Comparison of ENCODE assay signal across 31 cellular contexts in the genomic region with DNA sequence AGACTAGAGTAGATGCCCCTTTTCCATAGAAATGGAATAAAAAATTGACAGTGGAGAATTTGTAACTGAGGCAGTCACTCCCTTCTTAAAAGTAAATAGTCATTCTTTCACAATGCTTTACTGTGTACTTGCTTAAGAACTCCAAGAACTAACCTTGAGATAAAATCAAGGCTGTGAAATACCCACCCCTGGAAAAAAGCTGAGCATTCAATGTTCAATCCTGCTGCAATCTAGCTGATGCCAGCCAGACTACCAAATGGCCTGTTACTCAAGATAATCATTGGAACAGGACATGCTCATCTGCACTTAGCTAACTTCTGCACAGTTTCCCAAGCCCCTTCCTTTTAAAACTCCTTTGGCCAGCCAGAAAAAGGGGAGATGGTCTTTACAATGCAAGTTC.
"Had no signal": no experiment of that assay in that cellular context is flagged by ENCODE, and none has a peak within 500 bp of the region (broad histone marks: within the 10 kb centered on the region; RNA-seq: fewer than 3 reads in every experiment).

No MANE protein-coding gene starts in this region.

- DNase-seq: activated CD4-positive, alpha-beta memory T cell treated with anti-CD3 and anti-CD28 coated beads, Interleukin-2, amount 10 ng/mL, durations not matched to agents 7 days and 5 days; activated CD4-positive, alpha-beta T cell treated with anti-CD3 and anti-CD28 coated beads for 1 hour; activated CD4-positive, alpha-beta T cell treated with anti-CD3 and anti-CD28 coated beads for 48 hours; activated CD4-positive, CD25-positive, alpha-beta regulatory T cell; activated CD8-positive, alpha-beta memory T cell treated with anti-CD3 and anti-CD28 coated beads for 24 hours; activated CD8-positive, alpha-beta memory T cell treated with anti-CD3 and anti-CD28 coated beads, Interleukin-2, amount 10 ng/mL, durations not matched to agents 7 days and 5 days; activated CD8-positive, alpha-beta memory T cell treated with anti-CD3 and anti-CD28 coated beads, Interleukin-2, amount 50 U/mL, for 48 hours; activated effector memory CD4-positive, alpha-beta T cell treated with Interleukin-2 at 50 U/mL for 16 hours; activated naive CD4-positive, alpha-beta T cell treated with anti-CD3 and anti-CD28 coated beads, Interleukin-2, amount 10 ng/mL, durations not matched to agents 7 days and 5 days; activated naive CD8-positive, alpha-beta T cell treated with anti-CD3 and anti-CD28 coated beads, Interleukin-2, amount 50 U/mL, for 24 hours; activated T-cell treated with anti-CD3 and anti-CD28 coated beads, Interleukin-2, amount 50 U/mL, for 48 hours; caudate nucleus; NCI-H1092 treated with DMSO at 0.1 percent for 48 hours; NCI-H1417; NCI-H146; NCI-H1930; NCI-H2081 treated with DMSO at 0.1 percent for 48 hours; NCI-H226; NCI-H446 treated with DMSO at 0.1 percent for 48 hours; NCI-H524; NCI-H69; NCI-H82; PC-3; Peyer's patch; Right ventricle myocardium superior; SJCRH30; T1000; WERI-Rb-1 had no signal

- H3K9me3 ChIP-seq: Peyer's patch had no signal

- H3K4me3 ChIP-seq: K562, Peyer's patch, SJCRH30, SK-N-MC had no signal

- FAIRE-seq: bronchial epithelial cell, K562 had no signal

- H3K27ac ChIP-seq: Peyer's patch, SJCRH30, SK-N-MC, WERI-Rb-1 had no signal

- H3K4me1 ChIP-seq: Peyer's patch had no signal

- ATAC-seq: activated CD8-positive, alpha-beta memory T cell treated with anti-CD3 and anti-CD28 coated beads, Interleukin-2, amount 10 ng/mL, durations not matched to agents 7 days and 5 days; activated naive CD8-positive, alpha-beta T cell treated with anti-CD3 and anti-CD28 coated beads, Interleukin-2, amount 50 U/mL, for 24 hours; K562; PC-3 had no signal

- H3K36me3 ChIP-seq: Peyer's patch, SJCRH30, WERI-Rb-1 had no signal

- H3K27me3 ChIP-seq: Peyer's patch, SJCRH30 had no signal
